ENCODE assay signal across 29 cellular contexts in genomic region chr22:27993774-27994350, GRCh38.
A peak's percentile ranks its signal among the peaks of the same experiment; 100 is the strongest.
DNase-seq lines count a peak whose midpoint lies in the region; ATAC-seq and TF ChIP-seq lines count a peak whose summit lies in the region.
"Had no signal": no experiment of that assay in that cellular context is flagged by ENCODE, and none has a peak within 500 bp of the region (broad histone marks: within the 10 kb centered on the region; RNA-seq: fewer than 3 reads in every experiment).

No MANE protein-coding gene starts in this region.

- H3K79me2 ChIP-seq in hepatocyte: no peaks in the 10 kb centered on the region

- no peaks in the 10 kb centered on the region for H3K9me3 Mint-ChIP-seq in activated T-cell treated with anti-CD3 and anti-CD28 coated beads, Interleukin-2, amount 50 U/mL, for 24 hours
- H3K9me3 Mint-ChIP-seq in activated T-cell treated with anti-CD3 and anti-CD28 coated beads, Interleukin-2, amount 50 U/mL, for 72 hours: no peaks in the 10 kb centered on the region
- H3K9me3 Mint-ChIP-seq: CD8-positive, alpha-beta memory T cell; T-helper 1 cell treated with Interleukin-12 subunit alpha and Interleukin-12 subunit beta and Interleukin-4 antibody, amounts not matched to agents 30 μg/mL and 1 μg/mL, for 36 hours had no signal

- H3K4me2 ChIP-seq in hepatocyte: no peak overlapping the region

- no peak overlapping the region for H3K27ac ChIP-seq in RWPE2 (ENCODE audit: poor library complexity, severe bottlenecking)
- H3K27ac ChIP-seq in transverse colon: no peak overlapping the region
- no peak overlapping the region for H3K27ac ChIP-seq in brain microvascular endothelial cell
- H3K27ac ChIP-seq in hepatocyte: no peak overlapping the region
- H3K27ac ChIP-seq: SK-N-MC had no signal

- H3K27ac Mint-ChIP-seq in activated T-cell treated with anti-CD3 and anti-CD28 coated beads, Interleukin-2, amount 50 U/mL, for 24 hours: no peak overlapping the region
- H3K27ac Mint-ChIP-seq in activated T-cell treated with anti-CD3 and anti-CD28 coated beads, Interleukin-2, amount 50 U/mL, for 72 hours: no peak overlapping the region
- H3K27ac Mint-ChIP-seq: CD8-positive, alpha-beta memory T cell; T-helper 1 cell treated with Interleukin-12 subunit alpha and Interleukin-12 subunit beta and Interleukin-4 antibody, amounts not matched to agents 30 μg/mL and 1 μg/mL, for 36 hours had no signal

- 89% methylated on average over 9 of the region's 9 CpGs; no CpG with 5 or more reads in 1 of the 2 donors for WGBS in transverse colon (ENCODE audit: low coverage in 1 of 2), 2 donors
- WGBS in hepatocyte (ENCODE audit: low lambda C conversion rate, missing lambda C conversion rate): over 99% methylated on average over 9 of the region's 9 CpGs

- H4K20me1 ChIP-seq in hepatocyte (ENCODE audit: insufficient read depth, poor library complexity, severe bottlenecking): no peaks in the 10 kb centered on the region

- H3K4me3 ChIP-seq in RWPE2 (ENCODE audit: severe bottlenecking) (no peak overlapping the region), transverse colon (no peak overlapping the region), brain microvascular endothelial cell (ENCODE audit: low read depth, low read length) (no peak overlapping the region), hepatocyte (no peak overlapping the region)
- H3K4me3 ChIP-seq: GM12878, MG63, SK-N-MC had no signal

- H3K9me2 ChIP-seq in hepatocyte (replicated peaks; ENCODE audit: insufficient read depth): no peaks in the 10 kb centered on the region

- no peak for TF ChIP-seq CTCF in RWPE2 (IDR thresholded peaks at IDR 0.05; ENCODE audit: poor library complexity, severe bottlenecking)
- TF ChIP-seq CTCF in transverse colon (IDR thresholded peaks at IDR 0.05): no peak
- TF ChIP-seq CTCF in brain microvascular endothelial cell (IDR thresholded peaks at IDR 0.05; ENCODE audit: low read depth, low read length, missing control alignments): no peak
- TF ChIP-seq CTCF in hepatocyte (IDR thresholded peaks at IDR 0.05; ENCODE audit: poor library complexity): no peak

- no peak for TF ChIP-seq POLR2A in transverse colon (IDR thresholded peaks at IDR 0.05)

- intact Hi-C loops in transverse colon (cut with DNase I; ENCODE audit: low total_unique reads): no loop called here

- no peaks in the 10 kb centered on the region for H3K4me1 Mint-ChIP-seq in activated T-cell treated with anti-CD3 and anti-CD28 coated beads, Interleukin-2, amount 50 U/mL, for 24 hours (ENCODE audit: low read depth)
- H3K4me1 Mint-ChIP-seq in activated T-cell treated with anti-CD3 and anti-CD28 coated beads, Interleukin-2, amount 50 U/mL, for 72 hours (ENCODE audit: low read depth): no peaks in the 10 kb centered on the region

- TF ChIP-seq EP300 in transverse colon (IDR thresholded peaks at IDR 0.05; ENCODE audit: low read depth): no peak

- H3K27me3 ChIP-seq in RWPE2 (ENCODE audit: insufficient read depth, poor library complexity, severe bottlenecking) (no peaks in the 10 kb centered on the region), transverse colon (no peaks in the 10 kb centered on the region), brain microvascular endothelial cell (replicated peaks) (no peaks in the 10 kb centered on the region), hepatocyte (no peaks in the 10 kb centered on the region)
- H3K27me3 ChIP-seq: MG63 had no signal

- H3K36me3 Mint-ChIP-seq in activated T-cell treated with anti-CD3 and anti-CD28 coated beads, Interleukin-2, amount 50 U/mL, for 24 hours (ENCODE audit: low read depth): no peaks in the 10 kb centered on the region
- no peaks in the 10 kb centered on the region for H3K36me3 Mint-ChIP-seq in activated T-cell treated with anti-CD3 and anti-CD28 coated beads, Interleukin-2, amount 50 U/mL, for 72 hours (ENCODE audit: insufficient read depth in 2 of 2)
- H3K36me3 Mint-ChIP-seq: CD8-positive, alpha-beta memory T cell had no signal

- no peaks in the 10 kb centered on the region for H3K9me3 ChIP-seq in RWPE2 (ENCODE audit: severe bottlenecking)
- no peaks in the 10 kb centered on the region for H3K9me3 ChIP-seq in transverse colon
- H3K9me3 ChIP-seq in hepatocyte (ENCODE audit: low read depth): no peaks in the 10 kb centered on the region
- H3K9me3 ChIP-seq: MG63 had no signal

- H3K36me3 ChIP-seq in RWPE2 (ENCODE audit: low read depth): no peaks in the 10 kb centered on the region
- H3K36me3 ChIP-seq in transverse colon: no peaks in the 10 kb centered on the region
- H3K36me3 ChIP-seq in brain microvascular endothelial cell (replicated peaks): no peaks in the 10 kb centered on the region
- H3K36me3 ChIP-seq in hepatocyte (replicated peaks; ENCODE audit: insufficient read depth, low read depth): no peaks in the 10 kb centered on the region
- H3K36me3 ChIP-seq: MG63 had no signal

- no peak overlapping the region for H3K4me3 Mint-ChIP-seq in activated T-cell treated with anti-CD3 and anti-CD28 coated beads, Interleukin-2, amount 50 U/mL, for 24 hours
- H3K4me3 Mint-ChIP-seq in activated T-cell treated with anti-CD3 and anti-CD28 coated beads, Interleukin-2, amount 50 U/mL, for 72 hours: no peak overlapping the region
- H3K4me3 Mint-ChIP-seq: T-helper 1 cell treated with Interleukin-12 subunit alpha and Interleukin-12 subunit beta and Interleukin-4 antibody, amounts not matched to agents 30 μg/mL and 1 μg/mL, for 36 hours had no signal

- no peaks in the 10 kb centered on the region for H3K27me3 Mint-ChIP-seq in activated T-cell treated with anti-CD3 and anti-CD28 coated beads, Interleukin-2, amount 50 U/mL, for 24 hours
- H3K27me3 Mint-ChIP-seq in activated T-cell treated with anti-CD3 and anti-CD28 coated beads, Interleukin-2, amount 50 U/mL, for 72 hours (ENCODE audit: low read depth): no peaks in the 10 kb centered on the region

- peak; percentile 13 for DNase-seq in activated T-cell treated with anti-CD3 and anti-CD28 coated beads, Interleukin-2, amount 50 U/mL, for 24 hours
- no peak for DNase-seq in activated T-cell treated with anti-CD3 and anti-CD28 coated beads, Interleukin-2, amount 50 U/mL, for 72 hours
- DNase-seq in RWPE2 (ENCODE audit: low spot score) (peak; percentile 28), mesenteric fat pad (ENCODE audit: low spot score) (peak; percentile 41), transverse colon (peak; percentile 4), NK-92 (lab: John Stamatoyannopoulos, UW; ENCODE audit: unreplicated experiment) (no peak), brain microvascular endothelial cell (no peak), hepatocyte (ENCODE audit: low spot score) (no peak)
- DNase-seq: activated naive CD4-positive, alpha-beta T cell treated with Interleukin-2 at 50 U/mL for 16 hours; activated T-cell treated with anti-CD3 and anti-CD28 coated beads, Interleukin-2, amount 50 U/mL, for 1 hour; AML-193; caudate nucleus; CD8-positive, alpha-beta memory T cell; dermis blood vessel endothelial cell; DMS 273 treated with DMSO at 0.1 percent for 48 hours; EL; hippocampal formation; KG1; MG63; NCI-H1417; NCI-H446; NCI-H82; occipital lobe; retina; stimulated activated CD4-positive, alpha-beta T cell treated with anti-CD3 and anti-CD28 coated beads, Interleukin-4, amount 100 ng/mL, for 1 hour had no signal

- no peak overlapping the region for H2AFZ ChIP-seq in hepatocyte

- no peaks in the 10 kb centered on the region for H3K4me1 ChIP-seq in RWPE2 (ENCODE audit: insufficient read depth, poor library complexity, severe bottlenecking)
- peaks cover 0 to 8% (median 0%) of the 10 kb centered on the region in 4 donors for H3K4me1 ChIP-seq in transverse colon
- H3K4me1 ChIP-seq in hepatocyte (ENCODE audit: insufficient read depth): no peaks in the 10 kb centered on the region

- in situ Hi-C loops in transverse colon (cut with MboI; ENCODE audit: low pct_ligation_motif_present in 1 of 4, low pct_unique_long_range_greater_than_20kb in 1 of 4, low sequenced_read_pairs in 3 of 4) (no loop called here), brain microvascular endothelial cell (cut with HindIII; ENCODE audit: low pct_ligation_motif_present, low sequenced_read_pairs) (no loop called here)

- no peak for ATAC-seq in activated T-cell treated with anti-CD3 and anti-CD28 coated beads, Interleukin-2, amount 50 U/mL, for 72 hours (replicated peaks in 1 of 2)
- ATAC-seq in RWPE2 (ENCODE audit: low read depth): no peak
- ATAC-seq: GM12878, HCT116 had no signal

Comparison
In these comparisons a context has a peak if more than half of its experiments do, and no peak if none do; other contexts are left out.
1. DNase-seq: peak in activated T-cell treated with anti-CD3 and anti-CD28 coated beads, Interleukin-2, amount 50 U/mL, for 24 hours (single experiment), RWPE2 (single experiment), mesenteric fat pad (single experiment) and transverse colon (single experiment); none in activated T-cell treated with anti-CD3 and anti-CD28 coated beads, Interleukin-2, amount 50 U/mL, for 72 hours (0 of 2), NK-92 (single experiment), brain microvascular endothelial cell (single experiment) and hepatocyte (single experiment).